Comparison of ENCODE assay signal across 23 cellular contexts in genomic region chr6:72712921-72713320, GRCh38.
"Had no signal": no experiment of that assay in that cellular context is flagged by ENCODE, and none has a peak within 500 bp of the region (broad histone marks: within the 10 kb centered on the region; RNA-seq: fewer than 3 reads in every experiment).

No MANE protein-coding gene starts in this region.

- DNase-seq: activated CD4-positive, alpha-beta T cell treated with anti-CD3 and anti-CD28 coated beads, Interleukin-2, amount 50 U/mL, for 4 hours; activated gamma-delta T cell; adrenal gland; body of pancreas; dermis blood vessel endothelial cell; effector memory CD4-positive, alpha-beta T cell; esophagus squamous epithelium; foreskin fibroblast; left cardiac atrium; mesenchymal stem cell; mucosa of descending colon; naive thymus-derived CD4-positive, alpha-beta T cell; right cardiac atrium; stimulated activated CD4-positive, alpha-beta T cell treated with anti-CD3 and anti-CD28 coated beads, Interleukin-4, amount 100 ng/mL, for 1 hour; stimulated activated naive CD8-positive, alpha-beta T cell treated with anti-CD3 and anti-CD28 coated beads, Interleukin-15, amount 100 ng/mL, for 72 hours; transverse colon; uterus; WERI-Rb-1 had no signal

- ATAC-seq: body of pancreas; left cardiac atrium; mucosa of descending colon; naive thymus-derived CD4-positive, alpha-beta T cell; right cardiac atrium; stimulated activated naive CD8-positive, alpha-beta T cell treated with anti-CD3 and anti-CD28 coated beads, Interleukin-15, amount 100 ng/mL, for 72 hours had no signal

- H3K27me3 ChIP-seq: adrenal gland, body of pancreas, esophagus squamous epithelium, neural progenitor cell, suprapubic skin, transverse colon, uterus had no signal

- H3K36me3 ChIP-seq: adrenal gland, esophagus squamous epithelium, neural progenitor cell, prostate gland, suprapubic skin, transverse colon, uterus, WERI-Rb-1 had no signal

- FAIRE-seq: islet of Langerhans had no signal

- H3K4me3 ChIP-seq: adrenal gland, body of pancreas, esophagus squamous epithelium, mucosa of descending colon, neural progenitor cell, prostate gland, skin epidermis, suprapubic skin, transverse colon, uterus had no signal
